ENCODE assay signal across 12 cellular contexts in genomic region chr6:100446922-100447899, GRCh38. TPM values are rescaled to one million over a fixed set of nuclear protein-coding genes. Genes with fewer than 3 reads are reported as not detected.
A peak's percentile ranks its signal among the peaks of the same experiment; 100 is the strongest.
DNase-seq lines count a peak whose midpoint lies in the region; ATAC-seq and TF ChIP-seq lines count a peak whose summit lies in the region.
"Had no signal": no experiment of that assay in that cellular context is flagged by ENCODE, and none has a peak within 500 bp of the region (broad histone marks: within the 10 kb centered on the region; RNA-seq: fewer than 3 reads in every experiment).

No MANE protein-coding gene starts in this region.

- TF ChIP-seq CTCF in GM23338 (conservative IDR thresholded peaks at IDR 0.05; ENCODE audit: low read depth in 2 of 2): no peak
- TF ChIP-seq CTCF in body of pancreas (IDR thresholded peaks at IDR 0.05): no peak
- no peak for TF ChIP-seq CTCF in tibial artery (IDR thresholded peaks at IDR 0.05)

- H3K18ac ChIP-seq in mesendoderm (ENCODE audit: low read length): no peak overlapping the region

- no peaks in the 10 kb centered on the region for H3K36me3 Mint-ChIP-seq in GM23338 (ENCODE audit: low read depth)
- no peaks in the 10 kb centered on the region for H3K36me3 Mint-ChIP-seq in CD4-positive, alpha-beta memory T cell

- H2BK120ac ChIP-seq in mesendoderm (ENCODE audit: low read depth, low read length): no peak overlapping the region

- peaks cover 11% of the 10 kb centered on the region for H3K27me3 Mint-ChIP-seq in GM23338 (ENCODE audit: insufficient read depth, low read depth, poor library complexity)
- H3K27me3 Mint-ChIP-seq in CD4-positive, alpha-beta memory T cell: peaks cover 40 to 48% of the 10 kb centered on the region in 2 donors

- no peak overlapping the region for H3K23ac ChIP-seq in mesendoderm (ENCODE audit: low read length)

- ATAC-seq in GM23338 (peak; percentile 41), body of pancreas (no peak), HG02884 (IDR thresholded peaks at IDR 0.05; ENCODE audit: unreplicated experiment) (no peak)

- H3K9me3 ChIP-seq in body of pancreas (no peaks in the 10 kb centered on the region), tibial artery (no peaks in the 10 kb centered on the region)
- H3K9me3 ChIP-seq in CD4-positive, alpha-beta memory T cell (ENCODE audit: control insufficient read depth in 1 of 2, low read length in 2 of 2): no peaks in the 10 kb centered on the region
- H3K9me3 ChIP-seq: MG63 had no signal

- intact Hi-C loops in body of pancreas (cut with DNase I): no loop called here
- intact Hi-C loops in CD4-positive, alpha-beta memory T cell (cut with micrococcal nuclease): no loop called here
- intact Hi-C loops in tibial artery (cut with DNase I; ENCODE audit: low total_unique reads): no loop called here

- peak overlapping the region; percentile 58 for H3K56ac ChIP-seq in mesendoderm (ENCODE audit: low read length)

- H2AK5ac ChIP-seq in mesendoderm (ENCODE audit: low read length): no peak overlapping the region

- no peak overlapping the region for H3K27ac Mint-ChIP-seq in GM23338
- H3K27ac Mint-ChIP-seq in CD4-positive, alpha-beta memory T cell: peak overlapping the region in 1 of 7 donors; percentile 19

- H2BK5ac ChIP-seq in mesendoderm (ENCODE audit: low read length): no peak overlapping the region

- WGBS in body of pancreas, 2 donors: 47 to 70% methylated on average over 40 to 41 of the region's 41 CpGs
- WGBS in mesendoderm (ENCODE audit: extremely low coverage, insufficient coverage, low lambda C conversion rate): no CpG with 5 or more reads among the region's 41 CpGs

- H3K9me2 ChIP-seq in GM23338 (ENCODE audit: insufficient read depth): no peaks in the 10 kb centered on the region

- H3K27me3 ChIP-seq in ACC112 (ENCODE audit: insufficient read depth, low read length) (peaks cover 60% of the 10 kb centered on the region), GM23338 (ENCODE audit: insufficient read depth) (peaks cover 93% of the 10 kb centered on the region), body of pancreas (no peaks in the 10 kb centered on the region), mesendoderm (ENCODE audit: insufficient read depth, low read length, poor library complexity) (peaks cover 60% of the 10 kb centered on the region), tibial artery (peaks cover 0 to 77% of the 10 kb centered on the region in 2 donors)
- H3K27me3 ChIP-seq in CD4-positive, alpha-beta memory T cell (ENCODE audit: insufficient read depth, low read length): peaks cover 38% of the 10 kb centered on the region
- H3K27me3 ChIP-seq: MG63 had no signal

- peak; percentile 27 for DNase-seq in GM23338 (ENCODE audit: low spot score)
- no peak for DNase-seq in body of pancreas
- DNase-seq in mesendoderm: peak; percentile 47
- no peak for DNase-seq in CD4-positive, alpha-beta memory T cell
- DNase-seq in NK-92 treated with Interleukin-12 subunit alpha and Interleukin-12 subunit beta, amount 100 ng/mL, for 24 hours (lab: John Stamatoyannopoulos, UW): no peak
- no peak for DNase-seq in tibial artery
- DNase-seq: MG63, OCI-M1, SW 1271 had no signal

- H3K4me1 ChIP-seq in ACC112 (ENCODE audit: control insufficient read depth, insufficient read depth, low read length, unreplicated experiment) (no peaks in the 10 kb centered on the region), GM23338 (ENCODE audit: insufficient read depth) (peaks cover 10% of the 10 kb centered on the region), body of pancreas (no peaks in the 10 kb centered on the region), mesendoderm (ENCODE audit: control insufficient read depth, low read depth, low read length) (peaks cover 4% of the 10 kb centered on the region), tibial artery (peaks cover 0 to 22% (median 15%) of the 10 kb centered on the region in 4 donors)
- H3K4me1 ChIP-seq in CD4-positive, alpha-beta memory T cell (ENCODE audit: insufficient read depth, low read length): no peaks in the 10 kb centered on the region

- no peaks in the 10 kb centered on the region; the same call in 1 of the 2 replicates for H3F3A ChIP-seq in GM23338 (replicated peaks; ENCODE audit: low read depth)

- CTCF ChIA-PET in CD4-positive, alpha-beta memory T cell (lab: Charles Lee; ENCODE audit: partially characterized antibody): no interaction called here

- POLR2A ChIA-PET in CD4-positive, alpha-beta memory T cell (lab: Charles Lee; ENCODE audit: partially characterized antibody): no interaction called here

- H4K5ac ChIP-seq in mesendoderm (ENCODE audit: low read length): no peak overlapping the region

- H3K4ac ChIP-seq in mesendoderm (ENCODE audit: low read depth, low read length): no peak overlapping the region

- H3K36me3 ChIP-seq in ACC112 (ENCODE audit: insufficient read depth, low read length) (no peaks in the 10 kb centered on the region), GM23338 (ENCODE audit: insufficient read depth) (no peaks in the 10 kb centered on the region), body of pancreas (replicated peaks in 1 of 2; ENCODE audit: insufficient read depth in 1 of 2, low read depth in 2 of 2) (no peaks in the 10 kb centered on the region), mesendoderm (ENCODE audit: control insufficient read depth, insufficient read depth, low read length) (no peaks in the 10 kb centered on the region), tibial artery (no peaks in the 10 kb centered on the region)
- H3K36me3 ChIP-seq in CD4-positive, alpha-beta memory T cell (ENCODE audit: insufficient read depth, low read length): no peaks in the 10 kb centered on the region

- H3K27ac ChIP-seq in ACC112 (ENCODE audit: low read depth, low read length) (no peak overlapping the region), GM23338 (ENCODE audit: low read depth) (no peak overlapping the region), body of pancreas (peak overlapping the region in 3 of 4 donors; percentile 38 to 61 (median 39)), mesendoderm (ENCODE audit: low read depth, low read length) (no peak overlapping the region), tibial artery (no peak overlapping the region)
- H3K27ac ChIP-seq in CD4-positive, alpha-beta memory T cell (ENCODE audit: low read depth, low read length): no peak overlapping the region

- no peak overlapping the region for H2BK15ac ChIP-seq in mesendoderm (replicated peaks; ENCODE audit: low read depth)

- TF ChIP-seq POLR2A in body of pancreas (IDR thresholded peaks at IDR 0.05): no peak

- no peak overlapping the region for H4K8ac ChIP-seq in mesendoderm (ENCODE audit: low read depth, low read length)

- H3K9me3 Mint-ChIP-seq in GM23338: no peaks in the 10 kb centered on the region
- H3K9me3 Mint-ChIP-seq in CD4-positive, alpha-beta memory T cell: peaks cover 0 to 17% (median 2%) of the 10 kb centered on the region in 8 donors

- peak overlapping the region; percentile 39 for H3K9ac ChIP-seq in mesendoderm (ENCODE audit: low read length)

- peaks cover 2% of the 10 kb centered on the region; the same call in 2 of the 3 replicates for H3K4me1 Mint-ChIP-seq in GM23338
- H3K4me1 Mint-ChIP-seq in CD4-positive, alpha-beta memory T cell: peaks cover 4 to 13% (median 10%) of the 10 kb centered on the region in 4 donors

- H4K20me1 ChIP-seq in GM23338 (replicated peaks; ENCODE audit: insufficient read depth): peaks cover 4% of the 10 kb centered on the region; the same call in 1 of the 2 replicates

- H3K79me2 ChIP-seq in ACC112 (ENCODE audit: control insufficient read depth, insufficient read depth, low read length, unreplicated experiment): no peaks in the 10 kb centered on the region
- no peaks in the 10 kb centered on the region for H3K79me2 ChIP-seq in GM23338 (replicated peaks; ENCODE audit: insufficient read depth)
- H3K79me2 ChIP-seq in mesendoderm (ENCODE audit: control insufficient read depth, insufficient read depth, low read length): no peaks in the 10 kb centered on the region

- H3K4me3 ChIP-seq in ACC112 (ENCODE audit: low read depth, low read length): peak overlapping the region; percentile 60
- peak overlapping the region; percentile 44 for H3K4me3 ChIP-seq in GM23338
- no peak overlapping the region for H3K4me3 ChIP-seq in body of pancreas
- H3K4me3 ChIP-seq in mesendoderm (ENCODE audit: low read length): peak overlapping the region; percentile 6
- no peak overlapping the region for H3K4me3 ChIP-seq in CD4-positive, alpha-beta memory T cell (ENCODE audit: low read length in 2 of 2)
- H3K4me3 ChIP-seq in tibial artery: peak overlapping the region in 1 of 2 donors; percentile 9
- H3K4me3 ChIP-seq: MG63 had no signal

- no peaks in the 10 kb centered on the region for H3K79me1 ChIP-seq in mesendoderm (ENCODE audit: low read length)

- peak overlapping the region; percentile 16 for H2AFZ ChIP-seq in ACC112 (ENCODE audit: low read length, unreplicated experiment)
- peak overlapping the region; percentile 78 for H2AFZ ChIP-seq in GM23338

- H3K4me2 ChIP-seq in GM23338 (peak overlapping the region; percentile 67), mesendoderm (ENCODE audit: low read length) (peak overlapping the region; percentile 55)

- H3K4me3 Mint-ChIP-seq in GM23338: no peak overlapping the region
- peak overlapping the region in 3 of 8 donors; percentile 1 to 26 (median 6) for H3K4me3 Mint-ChIP-seq in CD4-positive, alpha-beta memory T cell

TF ChIP-seq in GM23338, 12 proteins besides CTCF, POLR2A, EP300 and RAD21:
- TF ChIP-seq EZH2 (IDR thresholded peaks at IDR 0.05; ENCODE audit: low read depth, unreplicated experiment) (peak; percentile 94), ZNF114 (CRISPR knock-in tag; IDR thresholded peaks at IDR 0.05) (no peak)

RNA-seq across cellular contexts. Expression of gene SIM1, which starts 17.5 kb away (rescaled TPM):
- total RNA-seq in GM23338 (2014; rRNA removed; shearing (Covaris generic)): 0.23 and 0.49 TPM in 2 replicates
- 0.14 and 0.42 TPM in 2 replicates for polyA plus RNA-seq in GM23338 (2016; fragmentation: Nextera tagmentation; extraction: Ambion mirVana)
- 1 to 10 TPM; 3.6 to 6.9 TPM for total RNA-seq in body of pancreas
- polyA plus RNA-seq in mesendoderm (2013, experiment 1 of 2): 0.06 TPM
- 0.06 TPM for polyA plus RNA-seq in mesendoderm (2013, experiment 2 of 2)
- total RNA-seq in CD4-positive, alpha-beta memory T cell: not detected
- polyA plus RNA-seq in CD4-positive, alpha-beta memory T cell: not detected
- total RNA-seq: activated CD8-positive, alpha-beta memory T cell treated with anti-CD3 and anti-CD28 coated beads for 36 hours had no signal

Comparison
In these comparisons a context has a peak if more than half of its experiments do, and no peak if none do; other contexts are left out.
1. H3K27ac ChIP-seq: peak in body of pancreas (3 of 4); none in ACC112 (single experiment), GM23338 (single experiment), mesendoderm (single experiment), CD4-positive, alpha-beta memory T cell (single experiment) and tibial artery (0 of 2).
2. H3K4me3 ChIP-seq: peak in ACC112 (single experiment), GM23338 (single experiment) and mesendoderm (single experiment); none in body of pancreas (0 of 2) and CD4-positive, alpha-beta memory T cell (0 of 2).
3. DNase-seq: peak in GM23338 (single experiment) and mesendoderm (single experiment); none in body of pancreas (0 of 4), CD4-positive, alpha-beta memory T cell (0 of 5), NK-92 treated with Interleukin-12 subunit alpha and Interleukin-12 subunit beta, amount 100 ng/mL, for 24 hours (single experiment) and tibial artery (0 of 2).